1 cellular context compared by ENCODE assay signal in the genomic region with DNA sequence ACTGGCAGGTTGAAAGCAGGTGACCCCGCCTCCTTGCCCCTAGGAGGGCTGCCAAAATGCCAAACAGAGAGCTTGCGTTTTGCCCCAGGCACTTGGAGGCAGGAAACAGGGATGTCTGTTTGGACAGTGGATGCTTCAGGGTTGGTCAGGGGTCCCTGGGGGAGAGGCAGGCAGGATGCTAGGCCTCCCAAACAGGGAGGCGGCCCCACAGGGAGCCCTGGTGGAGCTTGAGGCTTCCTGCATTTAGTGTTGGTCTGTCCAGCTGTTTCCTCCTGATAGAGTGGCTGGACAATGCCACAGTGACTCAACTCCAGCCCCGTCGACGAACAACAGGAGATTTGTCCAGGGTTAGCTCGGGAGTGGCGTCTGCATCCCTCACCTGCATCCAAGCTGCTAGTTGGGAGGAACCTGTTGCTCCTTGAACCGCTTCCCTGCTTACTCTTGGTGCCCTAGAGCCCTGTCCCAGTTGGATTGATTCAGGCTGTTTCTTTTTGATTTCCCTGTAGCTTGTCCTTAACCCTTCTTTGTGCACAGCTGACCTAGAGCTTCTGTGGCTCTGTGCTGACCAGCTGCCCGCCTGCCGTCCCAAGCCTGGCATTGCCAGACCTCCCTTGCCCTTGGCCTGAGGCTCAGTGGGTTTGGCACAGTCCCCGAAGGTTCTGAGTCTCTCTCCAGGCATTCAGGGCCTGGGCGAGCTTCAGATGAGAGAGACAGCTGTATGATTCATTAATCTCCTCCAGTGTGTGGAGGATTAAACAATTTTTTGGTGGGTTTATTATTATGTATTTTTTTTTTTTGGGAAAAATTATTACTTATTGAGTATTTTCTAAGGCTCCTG.
TF ChIP-seq lines count a peak whose summit lies in the region.

No MANE protein-coding gene starts in this region.

TF ChIP-seq in IMR-90, 13 proteins besides CTCF, POLR2A, EP300 and RAD21 (continued from another document):
- TF ChIP-seq, protein P1, sequence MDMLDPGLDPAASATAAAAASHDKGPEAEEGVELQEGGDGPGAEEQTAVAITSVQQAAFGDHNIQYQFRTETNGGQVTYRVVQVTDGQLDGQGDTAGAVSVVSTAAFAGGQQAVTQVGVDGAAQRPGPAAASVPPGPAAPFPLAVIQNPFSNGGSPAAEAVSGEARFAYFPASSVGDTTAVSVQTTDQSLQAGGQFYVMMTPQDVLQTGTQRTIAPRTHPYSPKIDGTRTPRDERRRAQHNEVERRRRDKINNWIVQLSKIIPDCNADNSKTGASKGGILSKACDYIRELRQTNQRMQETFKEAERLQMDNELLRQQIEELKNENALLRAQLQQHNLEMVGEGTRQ (IDR thresholded peaks at IDR 0.05; ENCODE audit: low read depth, low read length) = no peak
- TF ChIP-seq MAZ (IDR thresholded peaks at IDR 0.05; ENCODE audit: borderline replicate concordance, low read depth, low read length) = no peak
- no peak for TF ChIP-seq FOS (IDR thresholded peaks at IDR 0.05; ENCODE audit: low read depth, low read length)
- no peak for TF ChIP-seq CHD1 (IDR thresholded peaks at IDR 0.05; ENCODE audit: low read depth, low read length)
- no peak for TF ChIP-seq MAFK (IDR thresholded peaks at IDR 0.05; ENCODE audit: low read depth, low read length)
- TF ChIP-seq, protein P2, sequence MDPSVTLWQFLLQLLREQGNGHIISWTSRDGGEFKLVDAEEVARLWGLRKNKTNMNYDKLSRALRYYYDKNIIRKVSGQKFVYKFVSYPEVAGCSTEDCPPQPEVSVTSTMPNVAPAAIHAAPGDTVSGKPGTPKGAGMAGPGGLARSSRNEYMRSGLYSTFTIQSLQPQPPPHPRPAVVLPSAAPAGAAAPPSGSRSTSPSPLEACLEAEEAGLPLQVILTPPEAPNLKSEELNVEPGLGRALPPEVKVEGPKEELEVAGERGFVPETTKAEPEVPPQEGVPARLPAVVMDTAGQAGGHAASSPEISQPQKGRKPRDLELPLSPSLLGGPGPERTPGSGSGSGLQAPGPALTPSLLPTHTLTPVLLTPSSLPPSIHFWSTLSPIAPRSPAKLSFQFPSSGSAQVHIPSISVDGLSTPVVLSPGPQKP (IDR thresholded peaks at IDR 0.05; ENCODE audit: borderline replicate concordance, low read depth, low read length) = no peak
- TF ChIP-seq NFE2L2 (IDR thresholded peaks at IDR 0.05; ENCODE audit: low read depth, low read length) = no peak
